Comparison of ENCODE assay signal across 8 cellular contexts in the genomic region with DNA sequence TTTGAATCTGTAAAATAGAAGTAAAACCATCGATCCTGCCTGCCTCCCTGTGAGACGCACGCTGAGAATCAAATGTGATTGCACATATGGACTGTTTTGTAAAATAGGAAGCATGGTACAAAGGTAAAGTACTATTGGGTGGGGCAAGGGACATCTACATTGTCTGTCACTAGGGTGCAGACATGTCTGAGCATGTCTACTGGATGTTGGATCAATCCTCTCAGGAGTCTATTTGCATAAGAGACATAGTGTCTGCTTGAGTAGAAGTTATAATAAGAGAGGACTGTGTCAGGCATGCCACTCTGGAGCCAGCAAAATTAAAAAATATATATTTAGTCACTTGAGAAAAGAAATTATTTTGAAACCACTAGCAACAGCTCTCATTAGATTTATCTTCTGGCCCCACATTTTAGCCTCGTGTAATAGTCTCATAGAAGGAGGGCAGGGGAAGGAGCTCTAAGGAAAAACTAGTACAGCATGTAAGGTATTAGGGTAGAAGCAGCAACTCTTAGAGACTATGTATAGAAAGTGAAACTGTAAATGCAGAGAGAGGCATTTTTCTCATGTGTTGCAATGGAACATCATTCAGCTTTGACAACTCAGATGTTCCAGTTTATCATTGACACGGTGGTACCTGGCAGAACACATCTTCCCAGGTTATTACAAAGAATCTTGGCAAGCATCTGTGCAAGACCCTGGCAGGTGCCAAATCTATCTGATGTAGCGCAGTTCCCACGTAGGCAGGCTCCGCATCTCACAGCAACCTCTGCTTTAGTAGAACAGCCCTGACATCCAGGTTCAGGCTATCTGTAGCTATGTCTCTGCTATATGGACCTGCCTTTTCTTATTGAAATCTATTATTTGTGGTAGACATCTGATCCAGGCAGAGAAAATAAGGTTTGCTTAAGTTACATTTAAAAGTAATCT.
DNase-seq lines count a peak whose midpoint lies in the region; ATAC-seq and TF ChIP-seq lines count a peak whose summit lies in the region.
"Had no signal": no experiment of that assay in that cellular context is flagged by ENCODE, and none has a peak within 500 bp of the region (broad histone marks: within the 10 kb centered on the region; RNA-seq: fewer than 3 reads in every experiment).

No MANE protein-coding gene starts in this region.

- no peak for TF ChIP-seq CTCF in vagina (IDR thresholded peaks at IDR 0.05)

- H3K27ac ChIP-seq in vagina = no peak overlapping the region

- DNase-seq in NCI-H1930 (lab: John Stamatoyannopoulos, UW) (peak; percentile 24 to 61), myocyte (ENCODE audit: low read depth) (peak; percentile 1), iPS-NIHi7 (ENCODE audit: extremely low spot score) (no peak), vagina (ENCODE audit: extremely low spot score in 2 of 2) (no peak)
- DNase-seq in stimulated activated CD8-positive, alpha-beta memory T cell treated with anti-CD3 and anti-CD28 coated beads, Interleukin-4, amount 100 ng/mL, for 48 hours = no peak
- DNase-seq: activated naive CD4-positive, alpha-beta T cell treated with Interleukin-2 at 50 U/mL for 16 hours had no signal

- H3K9me3 ChIP-seq in vagina = no peaks in the 10 kb centered on the region

- ATAC-seq in GM19438 (IDR thresholded peaks at IDR 0.05; ENCODE audit: low read depth, unreplicated experiment) = peak; percentile 86
- peak; percentile 73 for ATAC-seq in HG03025 (IDR thresholded peaks at IDR 0.05; ENCODE audit: low FRiP score, unreplicated experiment)

- no peaks in the 10 kb centered on the region for H3K4me1 ChIP-seq in vagina

- intact Hi-C loops in vagina (cut with DNase I) = no loop called here

- no peak for TF ChIP-seq POLR2A in vagina (IDR thresholded peaks at IDR 0.05)

- H3K27me3 ChIP-seq in vagina = no peaks in the 10 kb centered on the region

- no peaks in the 10 kb centered on the region for H3K36me3 ChIP-seq in vagina

- H3K4me3 ChIP-seq in vagina = no peak overlapping the region

Comparison
In these comparisons a context has a peak if more than half of its experiments do, and no peak if none do; other contexts are left out.
1. DNase-seq: peak in NCI-H1930 (2 of 2) and myocyte (single experiment); none in iPS-NIHi7 (single experiment), stimulated activated CD8-positive, alpha-beta memory T cell treated with anti-CD3 and anti-CD28 coated beads, Interleukin-4, amount 100 ng/mL, for 48 hours (single experiment) and vagina (0 of 2).